In genomic region chr4:187366530-187367279, GRCh38 we compare ENCODE assay signal across 1 cellular context.
TF ChIP-seq lines count a peak whose summit lies in the region.

No MANE protein-coding gene starts in this region.

TF ChIP-seq in WTC11, 78 proteins besides CTCF, POLR2A, EP300 and RAD21 (continued from another document):
- TF ChIP-seq ATF6 (CRISPR knock-in tag; IDR thresholded peaks at IDR 0.05), result no peak
TF ChIP-seq in WTC11: peak in this region for 0.
